ENCODE assay signal across 1 cellular context in genomic region chr7:2637505-2638223, GRCh38.
TF ChIP-seq lines count a peak whose summit lies in the region.

No MANE protein-coding gene starts in this region.

TF ChIP-seq in GM12878, 131 proteins besides CTCF, POLR2A, EP300 and RAD21 (continued from another document and continues in another):
- TF ChIP-seq BHLHE40 (IDR thresholded peaks at IDR 0.05; ENCODE audit: borderline replicate concordance in 1 of 2, low read depth in 2 of 2, low read length in 1 of 2) (peak; percentile 96), MTA2 (IDR thresholded peaks at IDR 0.05; ENCODE audit: low read depth) (peak; percentile 74), REST (IDR thresholded peaks at IDR 0.05; ENCODE audit: low read depth, low read length) (no peak), ZNF274 (IDR thresholded peaks at IDR 0.05; ENCODE audit: insufficient read depth, insufficient read length) (no peak), ZNF217 (IDR thresholded peaks at IDR 0.05) (peak; percentile 31; the same call in 1 of the 2 replicates), HCFC1 (IDR thresholded peaks at IDR 0.05; ENCODE audit: low read length) (no peak), RAD51 (IDR thresholded peaks at IDR 0.05) (peak; percentile 66), NBN (IDR thresholded peaks at IDR 0.05) (peak; percentile 66; the same call in 1 of the 2 replicates), CUX1 (IDR thresholded peaks at IDR 0.05; ENCODE audit: insufficient replicate concordance, low read depth, low read length) (no peak), MYC (IDR thresholded peaks at IDR 0.05; ENCODE audit: insufficient read depth, insufficient read length, insufficient replicate concordance, low read length, severe bottlenecking) (no peak), EED (IDR thresholded peaks at IDR 0.05; ENCODE audit: low read depth) (peak; percentile 74), ZBTB33 (IDR thresholded peaks at IDR 0.05) (no peak), SRF (IDR thresholded peaks at IDR 0.05; ENCODE audit: low read depth in 2 of 2, low read length in 2 of 2) (no peak), SKIL (IDR thresholded peaks at IDR 0.05; ENCODE audit: low read depth, poor library complexity, severe bottlenecking) (peak; percentile 27), ELK1 (IDR thresholded peaks at IDR 0.05; ENCODE audit: low read depth, low read length) (no peak), HDAC2 (IDR thresholded peaks at IDR 0.05) (no peak), ZBTB40 (IDR thresholded peaks at IDR 0.05; ENCODE audit: borderline replicate concordance) (no peak), ZNF687 (IDR thresholded peaks at IDR 0.05) (peak; percentile 62; the same call in 1 of the 2 replicates), CHD2 (IDR thresholded peaks at IDR 0.05; ENCODE audit: borderline replicate concordance, low read depth, low read length) (peak; percentile 74), RELB (IDR thresholded peaks at IDR 0.05; ENCODE audit: low read depth) (peak; percentile 72), ZNF384 (IDR thresholded peaks at IDR 0.05; ENCODE audit: borderline replicate concordance, low read depth, low read length) (no peak), SPI1 (IDR thresholded peaks at IDR 0.05; ENCODE audit: borderline replicate concordance, insufficient read depth, low read depth, low read length) (peak; percentile 94)
